Comparison of ENCODE assay signal across 20 cellular contexts in the genomic region with DNA sequence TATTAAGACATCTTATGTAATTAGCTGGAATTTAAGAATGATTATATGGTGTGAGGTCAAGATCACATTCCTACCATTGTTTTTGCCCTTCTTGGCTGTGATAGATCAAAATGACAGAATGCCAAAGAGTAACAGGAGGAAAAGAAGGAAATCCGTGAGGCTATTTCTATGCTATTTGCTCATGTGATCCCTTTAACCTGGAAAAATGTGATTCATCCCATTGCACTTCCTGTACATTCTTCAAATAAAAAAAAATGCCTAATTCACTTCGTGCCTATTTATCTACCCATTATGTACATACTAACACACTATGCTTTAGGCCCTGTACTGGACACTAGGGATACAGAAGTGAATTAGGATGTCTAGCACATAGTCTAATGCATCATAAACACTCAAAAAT.
DNase-seq lines count a peak whose midpoint lies in the region; ATAC-seq and TF ChIP-seq lines count a peak whose summit lies in the region.
"Had no signal": no experiment of that assay in that cellular context is flagged by ENCODE, and none has a peak within 500 bp of the region (broad histone marks: within the 10 kb centered on the region; RNA-seq: fewer than 3 reads in every experiment).

No MANE protein-coding gene starts in this region.

- peak overlapping the region; percentile 2; the same call in 1 of the 2 replicates for H3K4me2 ChIP-seq in PC-9
- H3K4me2 ChIP-seq in osteoblast (ENCODE audit: insufficient read depth, low read length): no peak overlapping the region
- no peak overlapping the region for H3K4me2 ChIP-seq in hepatocyte

- POLR2A ChIA-PET in PC-9 (lab: Charles Lee; ENCODE audit: unreplicated experiment): no interaction called here

- in situ Hi-C loops in KBM-7 (cut with MboI; ENCODE audit: low pct_unique_long_range_greater_than_20kb, low sequenced_read_pairs): no loop called here

- H2AFZ ChIP-seq in PC-9 (no peak overlapping the region), osteoblast (ENCODE audit: low read length) (no peak overlapping the region), hepatocyte (no peak overlapping the region)

- no peak for TF ChIP-seq CTCF in PC-9 (conservative IDR thresholded peaks at IDR 0.05)
- TF ChIP-seq CTCF in epithelial cell of esophagus (IDR thresholded peaks at IDR 0.05; ENCODE audit: insufficient read depth, low read depth, low read length, missing control alignments): no peak
- no peak for TF ChIP-seq CTCF in osteoblast (IDR thresholded peaks at IDR 0.05; ENCODE audit: extremely low read depth, low read depth, low read length)
- TF ChIP-seq CTCF in hepatocyte (IDR thresholded peaks at IDR 0.05; ENCODE audit: poor library complexity): no peak
- TF ChIP-seq CTCF in left lung (IDR thresholded peaks at IDR 0.05): no peak

- H3K9me3 ChIP-seq in PC-9 (ENCODE audit: insufficient read depth, low read depth): peaks cover 9% of the 10 kb centered on the region; the same call in 1 of the 2 replicates
- no peaks in the 10 kb centered on the region for H3K9me3 ChIP-seq in osteoblast (ENCODE audit: low read depth, low read length)
- no peaks in the 10 kb centered on the region for H3K9me3 ChIP-seq in hepatocyte (ENCODE audit: low read depth)
- no peaks in the 10 kb centered on the region for H3K9me3 ChIP-seq in left lung
- H3K9me3 ChIP-seq: psoas muscle, stomach had no signal

- H3K79me2 ChIP-seq in PC-9 (ENCODE audit: low read depth): no peaks in the 10 kb centered on the region
- no peaks in the 10 kb centered on the region for H3K79me2 ChIP-seq in osteoblast (ENCODE audit: insufficient read depth, low read length)
- no peaks in the 10 kb centered on the region for H3K79me2 ChIP-seq in hepatocyte

- 91% methylated on average over 2 of the region's 2 CpGs for WGBS in hepatocyte (ENCODE audit: low lambda C conversion rate, missing lambda C conversion rate)

- H3K27me3 ChIP-seq in PC-9 (ENCODE audit: insufficient read depth, low read depth) (no peaks in the 10 kb centered on the region), osteoblast (ENCODE audit: insufficient read depth, low read length) (no peaks in the 10 kb centered on the region), hepatocyte (no peaks in the 10 kb centered on the region), left lung (no peaks in the 10 kb centered on the region)
- H3K27me3 ChIP-seq: stomach had no signal

- CTCF ChIA-PET in PC-9 (lab: Charles Lee): no interaction called here

- H3F3A ChIP-seq in PC-9 (ENCODE audit: insufficient read depth, low read depth): peaks cover 19% of the 10 kb centered on the region

- no TSS peak for BruUV-seq in PC-9 (replicated peaks; lab: Mats Ljungman, UMichigan)

- H3K4me1 ChIP-seq in PC-9 (replicated peaks; ENCODE audit: insufficient read depth): peaks cover 64% of the 10 kb centered on the region
- peaks cover 54% of the 10 kb centered on the region for H3K4me1 ChIP-seq in osteoblast (ENCODE audit: insufficient read depth, low read length)
- peaks cover 5% of the 10 kb centered on the region for H3K4me1 ChIP-seq in hepatocyte (ENCODE audit: insufficient read depth)
- H3K4me1 ChIP-seq in left lung: no peaks in the 10 kb centered on the region
- H3K4me1 ChIP-seq: stomach had no signal

- H4K20me1 ChIP-seq in PC-9 (ENCODE audit: insufficient read depth): no peaks in the 10 kb centered on the region
- no peaks in the 10 kb centered on the region for H4K20me1 ChIP-seq in osteoblast (ENCODE audit: insufficient read depth, low read length)
- no peaks in the 10 kb centered on the region for H4K20me1 ChIP-seq in hepatocyte (ENCODE audit: insufficient read depth, poor library complexity, severe bottlenecking)

- H3K27ac ChIP-seq in PC-9: peak overlapping the region; percentile 47
- H3K27ac ChIP-seq in osteoblast (ENCODE audit: low read depth, low read length): peak overlapping the region; percentile 86
- no peak overlapping the region for H3K27ac ChIP-seq in hepatocyte
- no peak overlapping the region for H3K27ac ChIP-seq in left lung
- H3K27ac ChIP-seq: psoas muscle, stomach, WERI-Rb-1 had no signal

- intact Hi-C loops in PC-9 (cut with micrococcal nuclease; ENCODE audit: unreplicated experiment): loop anchor here (2.0 to 5.0 kb wide), 2 partner anchors 327 to 407 kb away; no protein-coding TSS in a partner anchor
- intact Hi-C loops in left lung (cut with DNase I): no loop called here

- DNase-seq in GM03348 (ENCODE audit: low spot score) (peak; percentile 23), PC-9 (peak in 1 of 2 experiments; percentile 70), epithelial cell of esophagus (ENCODE audit: low read depth) (peak; percentile 63), osteoblast (ENCODE audit: insufficient read length, low spot score, missing footprints) (no peak), KBM-7 (no peak), hepatocyte (ENCODE audit: low spot score) (no peak), islet precursor cell (no peak), left lung (no peak)
- DNase-seq: activated CD4-positive, alpha-beta T cell treated with anti-CD3 and anti-CD28 coated beads, Interleukin-2, amount 50 U/mL, for 4 hours; activated effector memory CD4-positive, alpha-beta T cell treated with Interleukin-2 at 50 U/mL for 16 hours; activated naive CD8-positive, alpha-beta T cell treated with anti-CD3 and anti-CD28 coated beads, Interleukin-2, amount 50 U/mL, for 24 hours; central memory CD4-positive, alpha-beta T cell; KG1; NCI-H187; NCI-H2227 treated with DMSO at 0.1 percent for 48 hours; NCI-H82; psoas muscle; stimulated activated CD4-positive, alpha-beta T cell treated with anti-CD3 and anti-CD28 coated beads, Interleukin-4, amount 100 ng/mL, for 1 hour; stomach; WERI-Rb-1 had no signal

- peaks cover 6% of the 10 kb centered on the region; the same call in 1 of the 2 replicates for H3K36me3 ChIP-seq in PC-9 (ENCODE audit: low read depth)
- H3K36me3 ChIP-seq in osteoblast (ENCODE audit: insufficient read depth, low read length): no peaks in the 10 kb centered on the region
- H3K36me3 ChIP-seq in hepatocyte (replicated peaks; ENCODE audit: insufficient read depth, low read depth): no peaks in the 10 kb centered on the region
- no peaks in the 10 kb centered on the region for H3K36me3 ChIP-seq in left lung
- H3K36me3 ChIP-seq: stomach, WERI-Rb-1 had no signal

- no peaks in the 10 kb centered on the region for H3K9me2 ChIP-seq in PC-9 (ENCODE audit: insufficient read depth)
- no peaks in the 10 kb centered on the region for H3K9me2 ChIP-seq in hepatocyte (replicated peaks; ENCODE audit: insufficient read depth)

- ATAC-seq in left lung: no peak
- ATAC-seq: activated naive CD8-positive, alpha-beta T cell treated with anti-CD3 and anti-CD28 coated beads, Interleukin-2, amount 50 U/mL, for 24 hours; psoas muscle had no signal

- no peak overlapping the region for H3K4me3 ChIP-seq in PC-9
- no peak overlapping the region for H3K4me3 ChIP-seq in epithelial cell of esophagus (ENCODE audit: low read length)
- no peak overlapping the region for H3K4me3 ChIP-seq in osteoblast (ENCODE audit: insufficient read depth, low read length)
- H3K4me3 ChIP-seq in hepatocyte: no peak overlapping the region
- H3K4me3 ChIP-seq in left lung: no peak overlapping the region
- H3K4me3 ChIP-seq: psoas muscle, stomach had no signal

Comparison
In these comparisons a context has a peak if more than half of its experiments do, and no peak if none do; other contexts are left out.
1. DNase-seq: peak in GM03348 (single experiment) and epithelial cell of esophagus (single experiment); none in osteoblast (single experiment), KBM-7 (single experiment), hepatocyte (single experiment), islet precursor cell (single experiment) and left lung (0 of 2).
2. H3K27ac ChIP-seq: peak in PC-9 (single experiment) and osteoblast (single experiment); none in hepatocyte (single experiment) and left lung (0 of 2).